Comparison of ENCODE assay signal across 31 cellular contexts in the genomic region with DNA sequence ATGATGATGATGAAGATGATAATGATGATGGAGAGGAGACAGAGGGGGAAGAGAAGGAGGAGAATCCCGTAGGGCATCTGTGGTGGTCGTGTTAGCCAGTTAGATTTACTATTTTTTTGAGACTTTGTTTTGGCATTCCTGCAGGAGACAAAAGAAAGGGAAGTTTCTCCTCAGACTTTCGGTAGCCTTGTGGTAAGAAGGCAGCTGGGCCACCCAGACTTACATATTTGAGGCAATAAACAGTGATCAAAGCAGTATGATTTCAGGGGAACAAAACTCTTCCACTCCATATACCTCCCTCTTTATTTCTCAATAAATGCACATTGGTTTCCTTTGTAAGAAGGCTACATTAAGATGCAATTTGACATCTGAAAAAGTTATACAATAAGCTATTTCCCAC. TPM values are rescaled to one million over a fixed set of nuclear protein-coding genes. Genes with fewer than 3 reads are reported as not detected.
"Had no signal": no experiment of that assay in that cellular context is flagged by ENCODE, and none has a peak within 500 bp of the region (broad histone marks: within the 10 kb centered on the region; RNA-seq: fewer than 3 reads in every experiment).

No MANE protein-coding gene starts in this region.

- H3K36me3 ChIP-seq: ascending aorta, cardiac muscle cell, WERI-Rb-1 had no signal

- H3K9me3 ChIP-seq: ascending aorta had no signal

- DNase-seq: activated CD4-positive, alpha-beta memory T cell treated with anti-CD3 and anti-CD28 coated beads, Interleukin-2, amount 10 ng/mL, durations not matched to agents 7 days and 5 days; activated CD4-positive, alpha-beta T cell treated with anti-CD3 and anti-CD28 coated beads for 1 hour; activated CD4-positive, alpha-beta T cell treated with anti-CD3 and anti-CD28 coated beads for 36 hours; activated CD4-positive, alpha-beta T cell treated with anti-CD3 and anti-CD28 coated beads for 48 hours; activated CD4-positive, alpha-beta T cell treated with anti-CD3 and anti-CD28 coated beads, Interleukin-2, amount 10 ng/mL, durations not matched to agents 7 days and 5 days; activated CD4-positive, alpha-beta T cell treated with anti-CD3 and anti-CD28 coated beads, Interleukin-2, amount 50 U/mL, for 48 hours; activated CD4-positive, CD25-positive, alpha-beta regulatory T cell; activated CD8-positive, alpha-beta memory T cell treated with anti-CD3 and anti-CD28 coated beads for 24 hours; activated CD8-positive, alpha-beta memory T cell treated with anti-CD3 and anti-CD28 coated beads, Interleukin-2, amount 10 ng/mL, durations not matched to agents 7 days and 5 days; activated CD8-positive, alpha-beta memory T cell treated with anti-CD3 and anti-CD28 coated beads, Interleukin-2, amount 50 U/mL, for 48 hours; activated CD8-positive, alpha-beta T cell treated with anti-CD3 and anti-CD28 coated beads, Interleukin-2, amount 10 ng/mL, durations not matched to agents 7 days and 5 days; activated effector memory CD4-positive, alpha-beta T cell treated with Interleukin-2 at 50 U/mL for 16 hours; activated gamma-delta T cell; activated naive CD4-positive, alpha-beta T cell treated with anti-CD3 and anti-CD28 coated beads, Interleukin-2, amount 10 ng/mL, durations not matched to agents 7 days and 5 days; activated naive CD4-positive, alpha-beta T cell treated with Interleukin-2 at 50 U/mL for 16 hours; activated naive CD8-positive, alpha-beta T cell treated with anti-CD3 and anti-CD28 coated beads, Interleukin-2, amount 10 ng/mL, durations not matched to agents 7 days and 5 days; activated naive CD8-positive, alpha-beta T cell treated with anti-CD3 and anti-CD28 coated beads, Interleukin-2, amount 50 U/mL, for 24 hours; activated T-cell treated with anti-CD3 and anti-CD28 coated beads, Interleukin-2, amount 50 U/mL, for 24 hours; activated T-cell treated with anti-CD3 and anti-CD28 coated beads, Interleukin-2, amount 50 U/mL, for 48 hours; amygdala; anterior cingulate cortex; caudate nucleus; cerebellar nuclear complex; T-helper 9 cell; WERI-Rb-1 had no signal

- H3K4me3 ChIP-seq: ascending aorta, cardiac muscle cell had no signal

- H3K27ac ChIP-seq: ascending aorta, cardiac muscle cell, WERI-Rb-1 had no signal

- ATAC-seq: activated CD4-positive, alpha-beta T cell treated with anti-CD3 and anti-CD28 coated beads for 36 hours; activated CD4-positive, CD25-positive, alpha-beta regulatory T cell treated with anti-CD3 and anti-CD28 coated beads, Interleukin-2, amount 50 U/mL, for 24 hours; activated CD8-positive, alpha-beta memory T cell treated with anti-CD3 and anti-CD28 coated beads, Interleukin-2, amount 10 ng/mL, durations not matched to agents 7 days and 5 days; activated CD8-positive, alpha-beta T cell treated with anti-CD3 and anti-CD28 coated beads, Interleukin-2, amount 10 ng/mL, durations not matched to agents 7 days and 5 days; activated naive CD8-positive, alpha-beta T cell treated with anti-CD3 and anti-CD28 coated beads, Interleukin-2, amount 50 U/mL, for 24 hours; WTC11 had no signal

- H3K27me3 ChIP-seq: ascending aorta, cardiac muscle cell had no signal

- FAIRE-seq: bronchial epithelial cell, TTC549 had no signal

RNA-seq across cellular contexts. Expression of a gene that starts 32.4 kb away (rescaled TPM):
- total RNA-seq: activated CD4-positive, alpha-beta T cell treated with anti-CD3 and anti-CD28 coated beads for 36 hours; activated CD4-positive, alpha-beta T cell treated with anti-CD3 and anti-CD28 coated beads, Interleukin-2, amount 10 ng/mL, durations not matched to agents 7 days and 5 days; activated CD8-positive, alpha-beta T cell treated with anti-CD3 and anti-CD28 coated beads, Interleukin-2, amount 10 ng/mL, durations not matched to agents 7 days and 5 days had no signal
